Comparison of ENCODE assay signal across 22 cellular contexts in genomic region chr14:96054661-96055060, GRCh38. TPM values are rescaled to one million over a fixed set of nuclear protein-coding genes. Genes with fewer than 3 reads are reported as not detected.
DNase-seq lines count a peak whose midpoint lies in the region; ATAC-seq and TF ChIP-seq lines count a peak whose summit lies in the region.
"Had no signal": no experiment of that assay in that cellular context is flagged by ENCODE, and none has a peak within 500 bp of the region (broad histone marks: within the 10 kb centered on the region; RNA-seq: fewer than 3 reads in every experiment).

No MANE protein-coding gene starts in this region.

- no peak overlapping the region for H3K4me3 Mint-ChIP-seq in endodermal cell
- no peak overlapping the region for H3K4me3 Mint-ChIP-seq in activated CD8-positive, alpha-beta T cell treated with anti-CD3 and anti-CD28 coated beads, Interleukin-2, amount 10 ng/mL, durations not matched to agents 7 days and 5 days
- H3K4me3 Mint-ChIP-seq: activated naive CD4-positive, alpha-beta T cell treated with anti-CD3 and anti-CD28 coated beads, Interleukin-2, amount 10 ng/mL, durations not matched to agents 7 days and 5 days; activated T-cell treated with anti-CD3 and anti-CD28 coated beads, Interleukin-2, amount 50 U/mL, for 72 hours; CD4-positive, CD25-positive, alpha-beta regulatory T cell; stimulated activated naive CD8-positive, alpha-beta T cell treated with anti-CD3 and anti-CD28 coated beads, Interleukin-15, Interleukin-2, amounts not matched to agents 100 ng/mL and 50 ng/mL, for 24 hours had no signal

- H3K4me1 Mint-ChIP-seq in endodermal cell, result no peaks in the 10 kb centered on the region
- H3K4me1 Mint-ChIP-seq in activated CD8-positive, alpha-beta T cell treated with anti-CD3 and anti-CD28 coated beads, Interleukin-2, amount 10 ng/mL, durations not matched to agents 7 days and 5 days (ENCODE audit: low read depth), result no peaks in the 10 kb centered on the region
- H3K4me1 Mint-ChIP-seq: activated naive CD4-positive, alpha-beta T cell treated with anti-CD3 and anti-CD28 coated beads, Interleukin-2, amount 10 ng/mL, durations not matched to agents 7 days and 5 days; CD4-positive, CD25-positive, alpha-beta regulatory T cell had no signal

- H3K27ac Mint-ChIP-seq in endodermal cell, result no peak overlapping the region
- H3K27ac Mint-ChIP-seq in activated CD8-positive, alpha-beta T cell treated with anti-CD3 and anti-CD28 coated beads, Interleukin-2, amount 10 ng/mL, durations not matched to agents 7 days and 5 days, result no peak overlapping the region
- H3K27ac Mint-ChIP-seq: activated naive CD4-positive, alpha-beta T cell treated with anti-CD3 and anti-CD28 coated beads, Interleukin-2, amount 10 ng/mL, durations not matched to agents 7 days and 5 days; activated T-cell treated with anti-CD3 and anti-CD28 coated beads, Interleukin-2, amount 50 U/mL, for 72 hours; CD4-positive, CD25-positive, alpha-beta regulatory T cell; stimulated activated naive CD8-positive, alpha-beta T cell treated with anti-CD3 and anti-CD28 coated beads, Interleukin-15, Interleukin-2, amounts not matched to agents 100 ng/mL and 50 ng/mL, for 24 hours had no signal

- WGBS in endodermal cell (ENCODE audit: insufficient coverage in 1 of 2, insufficient read length in 1 of 2), 2 experiments, result 88 to 100% methylated on average over 1 to 2 of the region's 2 CpGs
- WGBS in transverse colon (ENCODE audit: low coverage in 1 of 2), 2 donors, result 66 to 72% methylated on average over 2 of the region's 2 CpGs

- TF ChIP-seq POLR2A in transverse colon (IDR thresholded peaks at IDR 0.05), result no peak

- peak overlapping the region; percentile 16 for H3K4me2 ChIP-seq in osteoblast (ENCODE audit: insufficient read depth, low read length)

- no peaks in the 10 kb centered on the region for H3K27me3 Mint-ChIP-seq in endodermal cell (ENCODE audit: insufficient read depth)
- H3K27me3 Mint-ChIP-seq in activated CD8-positive, alpha-beta T cell treated with anti-CD3 and anti-CD28 coated beads, Interleukin-2, amount 10 ng/mL, durations not matched to agents 7 days and 5 days (ENCODE audit: low read depth), result peaks cover 2% of the 10 kb centered on the region
- H3K27me3 Mint-ChIP-seq: activated naive CD4-positive, alpha-beta T cell treated with anti-CD3 and anti-CD28 coated beads, Interleukin-2, amount 10 ng/mL, durations not matched to agents 7 days and 5 days had no signal

- intact Hi-C loops in transverse colon (cut with DNase I; ENCODE audit: low total_unique reads), result no loop called here

- CTCF ChIA-PET in activated CD8-positive, alpha-beta T cell treated with anti-CD3 and anti-CD28 coated beads, Interleukin-2, amount 10 ng/mL, durations not matched to agents 7 days and 5 days (lab: Charles Lee), result no interaction called here

- no peak overlapping the region for H3K27ac ChIP-seq in endodermal cell (ENCODE audit: low read depth, low read length)
- peak overlapping the region; percentile 95 for H3K27ac ChIP-seq in osteoblast (ENCODE audit: low read depth, low read length)
- H3K27ac ChIP-seq in transverse colon, result peak overlapping the region; percentile 40 to 80 (median 74)
- H3K27ac ChIP-seq: HL-60, prostate gland, upper lobe of right lung had no signal

- H3K9me3 ChIP-seq in endodermal cell (ENCODE audit: control insufficient read depth, low read length), result no peaks in the 10 kb centered on the region
- no peaks in the 10 kb centered on the region for H3K9me3 ChIP-seq in osteoblast (ENCODE audit: low read depth, low read length)
- no peaks in the 10 kb centered on the region for H3K9me3 ChIP-seq in transverse colon
- H3K9me3 ChIP-seq: heart right ventricle, prostate gland, upper lobe of right lung had no signal

- H3K4me1 ChIP-seq in endodermal cell (ENCODE audit: control insufficient read depth, insufficient read depth, low read length), result no peaks in the 10 kb centered on the region
- peaks cover 36% of the 10 kb centered on the region for H3K4me1 ChIP-seq in osteoblast (ENCODE audit: insufficient read depth, low read length)
- H3K4me1 ChIP-seq in transverse colon, result peaks cover 0 to 9% (median 5%) of the 10 kb centered on the region in 4 donors
- H3K4me1 ChIP-seq: prostate gland, upper lobe of right lung had no signal

- peak; percentile 0 for DNase-seq in endodermal cell
- DNase-seq in osteoblast (ENCODE audit: insufficient read length, low spot score, missing footprints), result no peak
- no peak for DNase-seq in transverse colon
- DNase-seq in activated CD8-positive, alpha-beta T cell treated with anti-CD3 and anti-CD28 coated beads, Interleukin-2, amount 10 ng/mL, durations not matched to agents 7 days and 5 days, result no peak
- DNase-seq in NCI-H526 (lab: John Stamatoyannopoulos, UW), result no peak
- DNase-seq: activated CD4-positive, CD25-positive, alpha-beta regulatory T cell; activated naive CD4-positive, alpha-beta T cell treated with anti-CD3 and anti-CD28 coated beads, Interleukin-2, amount 10 ng/mL, durations not matched to agents 7 days and 5 days; activated T-cell treated with anti-CD3 and anti-CD28 coated beads, Interleukin-2, amount 50 U/mL, for 72 hours; CD4-positive, CD25-positive, alpha-beta regulatory T cell; dermis blood vessel endothelial cell; Kasumi-1; MV-4-11; NCI-H1436 treated with DMSO at 0.1 percent for 48 hours; RPMI8226; upper lobe of right lung had no signal

- H3K9me3 Mint-ChIP-seq in endodermal cell, result no peaks in the 10 kb centered on the region
- no peaks in the 10 kb centered on the region for H3K9me3 Mint-ChIP-seq in activated CD8-positive, alpha-beta T cell treated with anti-CD3 and anti-CD28 coated beads, Interleukin-2, amount 10 ng/mL, durations not matched to agents 7 days and 5 days (ENCODE audit: insufficient read depth)
- H3K9me3 Mint-ChIP-seq: activated naive CD4-positive, alpha-beta T cell treated with anti-CD3 and anti-CD28 coated beads, Interleukin-2, amount 10 ng/mL, durations not matched to agents 7 days and 5 days; activated T-cell treated with anti-CD3 and anti-CD28 coated beads, Interleukin-2, amount 50 U/mL, for 72 hours; CD4-positive, CD25-positive, alpha-beta regulatory T cell; stimulated activated naive CD8-positive, alpha-beta T cell treated with anti-CD3 and anti-CD28 coated beads, Interleukin-15, Interleukin-2, amounts not matched to agents 100 ng/mL and 50 ng/mL, for 24 hours had no signal

- H3K79me2 ChIP-seq in osteoblast (ENCODE audit: insufficient read depth, low read length), result peaks cover 90% of the 10 kb centered on the region

- H3K4me3 ChIP-seq in endodermal cell (ENCODE audit: low read length), result no peak overlapping the region
- no peak overlapping the region for H3K4me3 ChIP-seq in osteoblast (ENCODE audit: insufficient read depth, low read length)
- H3K4me3 ChIP-seq in transverse colon, result no peak overlapping the region
- H3K4me3 ChIP-seq: heart right ventricle, prostate gland, upper lobe of right lung had no signal

- TF ChIP-seq CTCF in endodermal cell (conservative IDR thresholded peaks at IDR 0.05) (no peak), osteoblast (IDR thresholded peaks at IDR 0.05; ENCODE audit: extremely low read depth, low read depth, low read length) (no peak), transverse colon (IDR thresholded peaks at IDR 0.05) (no peak)

- in situ Hi-C loops in transverse colon (cut with MboI; ENCODE audit: low pct_ligation_motif_present in 1 of 4, low pct_unique_long_range_greater_than_20kb in 1 of 4, low sequenced_read_pairs in 3 of 4), result no loop called here

- peaks cover 61% of the 10 kb centered on the region for H4K20me1 ChIP-seq in osteoblast (ENCODE audit: insufficient read depth, low read length)

- TF ChIP-seq EP300 in transverse colon (IDR thresholded peaks at IDR 0.05; ENCODE audit: low read depth), result no peak

- no peak overlapping the region for H2AFZ ChIP-seq in osteoblast (ENCODE audit: low read length)

- peaks cover 2% of the 10 kb centered on the region for H3K36me3 Mint-ChIP-seq in endodermal cell (ENCODE audit: low read depth)
- H3K36me3 Mint-ChIP-seq in activated CD8-positive, alpha-beta T cell treated with anti-CD3 and anti-CD28 coated beads, Interleukin-2, amount 10 ng/mL, durations not matched to agents 7 days and 5 days (ENCODE audit: low read depth), result no peaks in the 10 kb centered on the region
- H3K36me3 Mint-ChIP-seq: activated naive CD4-positive, alpha-beta T cell treated with anti-CD3 and anti-CD28 coated beads, Interleukin-2, amount 10 ng/mL, durations not matched to agents 7 days and 5 days; CD4-positive, CD25-positive, alpha-beta regulatory T cell had no signal

- H3K9ac ChIP-seq in endodermal cell (ENCODE audit: extremely low read depth, low read length, poor library complexity, severe bottlenecking), result no peak overlapping the region

- ATAC-seq in SK-N-SH treated with all-trans-retinoic acid at 6 μM for 48 hours (no peak), GM21723 (IDR thresholded peaks at IDR 0.05; ENCODE audit: unreplicated experiment) (no peak), GM18909 (IDR thresholded peaks at IDR 0.05; ENCODE audit: poor library complexity, unreplicated experiment) (no peak)
- ATAC-seq in activated CD8-positive, alpha-beta T cell treated with anti-CD3 and anti-CD28 coated beads, Interleukin-2, amount 10 ng/mL, durations not matched to agents 7 days and 5 days, result no peak
- ATAC-seq: activated T-cell treated with anti-CD3 and anti-CD28 coated beads, Interleukin-2, amount 50 U/mL, for 72 hours had no signal

- POLR2A ChIA-PET in activated CD8-positive, alpha-beta T cell treated with anti-CD3 and anti-CD28 coated beads, Interleukin-2, amount 10 ng/mL, durations not matched to agents 7 days and 5 days (lab: Charles Lee), result no interaction called here

- no peaks in the 10 kb centered on the region for H3K27me3 ChIP-seq in endodermal cell (ENCODE audit: control insufficient read depth, insufficient read depth, low read length, poor library complexity, severe bottlenecking)
- no peaks in the 10 kb centered on the region for H3K27me3 ChIP-seq in osteoblast (ENCODE audit: insufficient read depth, low read length)
- H3K27me3 ChIP-seq in transverse colon, result no peaks in the 10 kb centered on the region
- H3K27me3 ChIP-seq: upper lobe of right lung had no signal

- no peaks in the 10 kb centered on the region for H3K36me3 ChIP-seq in endodermal cell (ENCODE audit: control insufficient read depth, insufficient read depth, low read length)
- peaks cover 18% of the 10 kb centered on the region for H3K36me3 ChIP-seq in osteoblast (ENCODE audit: insufficient read depth, low read length)
- H3K36me3 ChIP-seq in transverse colon, result no peaks in the 10 kb centered on the region
- H3K36me3 ChIP-seq: heart right ventricle, prostate gland had no signal

TF ChIP-seq in SK-N-SH treated with all-trans-retinoic acid at 6 μM for 48 hours, 23 proteins besides CTCF, POLR2A, EP300 and RAD21:
- TF ChIP-seq ZNF565 (CRISPR knock-in tag; conservative IDR thresholded peaks at IDR 0.05; ENCODE audit: low read depth) (no peak), ZNF70 (CRISPR knock-in tag; IDR thresholded peaks at IDR 0.05) (peak; percentile 99)

RNA-seq across cellular contexts. Expression of gene C14orf132, which starts 15.5 kb away (rescaled TPM):
- total RNA-seq in endodermal cell (10 to 100 TPM; 12.3 to 21.9 TPM), osteoblast (40.2 and 41.5 TPM in 2 replicates), transverse colon (1 to 10 TPM; 3.5 to 6.4 (median 5.0) TPM)
- polyA plus RNA-seq in endodermal cell (2013, experiment 1 of 2), result 55.9 TPM
- 52.1 TPM for polyA plus RNA-seq in endodermal cell (2013, experiment 2 of 2)
- under 1 TPM; 0.42 to 0.50 TPM for total RNA-seq in activated CD8-positive, alpha-beta T cell treated with anti-CD3 and anti-CD28 coated beads, Interleukin-2, amount 10 ng/mL, durations not matched to agents 7 days and 5 days
